ENCODE assay signal across 8 cellular contexts in genomic region chr1:37477198-37477931, GRCh38. TPM values are rescaled to one million over a fixed set of nuclear protein-coding genes. Genes with fewer than 3 reads are reported as not detected.
DNase-seq lines count a peak whose midpoint lies in the region; ATAC-seq lines count a peak whose summit lies in the region.

No MANE protein-coding gene starts in this region.

- no peak overlapping the region for H4K8ac ChIP-seq in mesendoderm (ENCODE audit: low read depth, low read length)

- H3K4me2 ChIP-seq in BLaER1 (peak overlapping the region; percentile 99), mesendoderm (ENCODE audit: low read length) (peak overlapping the region; percentile 43)

- H3K4me3 ChIP-seq in BLaER1 (peak overlapping the region; percentile 86), mesendoderm (ENCODE audit: low read length) (no peak overlapping the region)

- H3K4me1 ChIP-seq in BLaER1 (peaks cover 79% of the 10 kb centered on the region), mesendoderm (ENCODE audit: control insufficient read depth, low read depth, low read length) (peaks cover 21% of the 10 kb centered on the region)

- peak overlapping the region; percentile 93 for H3K9ac ChIP-seq in BLaER1
- peak overlapping the region; percentile 90 for H3K9ac ChIP-seq in mesendoderm (ENCODE audit: low read length)

- no peak overlapping the region for H2BK120ac ChIP-seq in mesendoderm (ENCODE audit: low read depth, low read length)

- H3K27me3 ChIP-seq in BLaER1 (0 out of 2 replicates have a peak, but pooled peaks cover 3% of the 10 kb centered on the region), mesendoderm (ENCODE audit: insufficient read depth, low read length, poor library complexity) (no peaks in the 10 kb centered on the region)

- H2AK5ac ChIP-seq in mesendoderm (ENCODE audit: low read length): peak overlapping the region; percentile 96

- H3K4ac ChIP-seq in mesendoderm (ENCODE audit: low read depth, low read length): no peak overlapping the region

- H3K9me3 ChIP-seq in BLaER1: no peaks in the 10 kb centered on the region

- H4K5ac ChIP-seq in mesendoderm (ENCODE audit: low read length): no peak overlapping the region

- H3K27ac ChIP-seq in BLaER1 (peak overlapping the region; percentile 87), mesendoderm (ENCODE audit: low read depth, low read length) (peak overlapping the region; percentile 59)

- H4K20me1 ChIP-seq in BLaER1: peaks cover 72% of the 10 kb centered on the region

- peaks cover 35% of the 10 kb centered on the region for H3K79me2 ChIP-seq in mesendoderm (ENCODE audit: control insufficient read depth, insufficient read depth, low read length)

- ATAC-seq in GM19372 (IDR thresholded peaks at IDR 0.05; ENCODE audit: low read depth, unreplicated experiment): peak; percentile 31

- H3K23ac ChIP-seq in mesendoderm (ENCODE audit: low read length): peak overlapping the region; percentile 89

- no CpG with 5 or more reads among the region's 10 CpGs for WGBS in mesendoderm (ENCODE audit: extremely low coverage, insufficient coverage, low lambda C conversion rate)

- DNase-seq in HK-2 (ENCODE audit: unreplicated experiment) (peak; percentile 92), cerebellar cortex (ENCODE audit: low spot score) (peak; percentile 72), mesendoderm (peak; percentile 85), cortex of kidney (lab: John Stamatoyannopoulos, UW) (no peak)
- DNase-seq in activated CD4-positive, CD25-positive, alpha-beta regulatory T cell treated with anti-CD3 and anti-CD28 coated beads, Interleukin-2, amount 50 U/mL, for 72 hours: peak; percentile 72
- peak; percentile 81 for DNase-seq in stimulated activated CD8-positive, alpha-beta memory T cell treated with anti-CD3 and anti-CD28 coated beads, Interleukin-4, amount 100 ng/mL, for 24 hours (ENCODE audit: low read depth)

- H3K79me1 ChIP-seq in mesendoderm (ENCODE audit: low read length): peaks cover 23% of the 10 kb centered on the region

- H3K36me3 ChIP-seq in BLaER1: peaks cover 40% of the 10 kb centered on the region
- peaks cover 13% of the 10 kb centered on the region for H3K36me3 ChIP-seq in mesendoderm (ENCODE audit: control insufficient read depth, insufficient read depth, low read length)

- peak overlapping the region; percentile 95 for H3K56ac ChIP-seq in mesendoderm (ENCODE audit: low read length)

- no peak overlapping the region for H2BK15ac ChIP-seq in mesendoderm (replicated peaks; ENCODE audit: low read depth)

- H3K18ac ChIP-seq in mesendoderm (ENCODE audit: low read length): no peak overlapping the region

- peak overlapping the region; percentile 95 for H2BK5ac ChIP-seq in mesendoderm (ENCODE audit: low read length)

RNA-seq across cellular contexts. Expression of gene ZC3H12A, which starts 3.0 kb away (rescaled TPM):
- polyA plus RNA-seq in mesendoderm (2013, experiment 1 of 2): 5.6 TPM
- 6.0 TPM for polyA plus RNA-seq in mesendoderm (2013, experiment 2 of 2)

RNA-seq across cellular contexts. Expression of gene MEAF6, which starts 37.2 kb away (rescaled TPM):
- polyA plus RNA-seq in mesendoderm (2013, experiment 1 of 2): 42.9 TPM
- 44.9 TPM for polyA plus RNA-seq in mesendoderm (2013, experiment 2 of 2)
